ENCODE assay signal across 9 cellular contexts in genomic region chr12:120677765-120678473, GRCh38. TPM values are rescaled to one million over a fixed set of nuclear protein-coding genes. Genes with fewer than 3 reads are reported as not detected.
DNase-seq lines count a peak whose midpoint lies in the region; ATAC-seq, FAIRE-seq and TF ChIP-seq lines count a peak whose summit lies in the region.
"Had no signal": no experiment of that assay in that cellular context is flagged by ENCODE, and none has a peak within 500 bp of the region (broad histone marks: within the 10 kb centered on the region; RNA-seq: fewer than 3 reads in every experiment).

No MANE protein-coding gene starts in this region.

- WGBS in HepG2 (ENCODE audit: low lambda C conversion rate), result 18% methylated on average over 7 of the region's 7 CpGs

- H3K79me2 ChIP-seq in HepG2 (ENCODE audit: insufficient read depth, low read length), result no peaks in the 10 kb centered on the region

- H3K4me1 ChIP-seq in HepG2 (ENCODE audit: insufficient read depth, low read length), result peaks cover 15% of the 10 kb centered on the region

- peak in 1 of 2 experiments; percentile 11; a peak in 1 of 4 replicates for TF ChIP-seq EP300 in HepG2 (IDR thresholded peaks at IDR 0.05; ENCODE audit: low read depth in 2 of 2, low read length in 2 of 2)
- no peak for TF ChIP-seq EP300 in HepG2 (CRISPR knock-in tag; IDR thresholded peaks at IDR 0.05; ENCODE audit: borderline replicate concordance)

- H3K27ac ChIP-seq in VCaP, result peak overlapping the region; percentile 85
- H3K27ac ChIP-seq in HepG2 (ENCODE audit: extremely low read length, insufficient read depth, low read length), result no peak overlapping the region
- H3K27ac ChIP-seq: cardiac muscle cell had no signal

- TF ChIP-seq POLR2A in HepG2 (IDR thresholded peaks at IDR 0.05; ENCODE audit: insufficient read depth in 1 of 2, low read depth in 2 of 2, low read length in 2 of 2), result no peak

- ATAC-seq in HG02642 (IDR thresholded peaks at IDR 0.05; ENCODE audit: poor library complexity, unreplicated experiment) (peak; percentile 51), HepG2 (peak; percentile 49; the same call in 2 of the 3 replicates)

- intact Hi-C loops in HepG2 (cut with micrococcal nuclease; ENCODE audit: unreplicated experiment), result no loop called here

- H3K4me2 ChIP-seq in HepG2 (ENCODE audit: low read depth, low read length), result peak overlapping the region; percentile 25; the same call in 1 of the 2 replicates

- TF ChIP-seq CTCF in GM13977 (IDR thresholded peaks at IDR 0.05; ENCODE audit: extremely low read depth, insufficient read depth, missing control alignments) (no peak), VCaP (conservative IDR thresholded peaks at IDR 0.05) (no peak), HepG2 (CRISPR knock-in tag; IDR thresholded peaks at IDR 0.05) (no peak)

- H3K4me3 ChIP-seq in HepG2 (replicated peaks in 1 of 3; ENCODE audit: insufficient read depth in 1 of 3, low read depth in 2 of 3, low read length in 3 of 3), result no peak overlapping the region
- H3K4me3 ChIP-seq: cardiac muscle cell had no signal

- no peaks in the 10 kb centered on the region; a peak in 1 of 5 replicates for H3K27me3 ChIP-seq in HepG2 (ENCODE audit: control insufficient read depth in 1 of 2, insufficient read depth in 2 of 2, low read length in 2 of 2)
- H3K27me3 ChIP-seq: cardiac muscle cell had no signal

- no peak for TF ChIP-seq RAD21 in HepG2 (CRISPR knock-in tag; IDR thresholded peaks at IDR 0.05)

- in situ Hi-C loops in GM13977 (cut with MboI; ENCODE audit: low pct_unique_long_range_greater_than_20kb, low sequenced_read_pairs, unreplicated experiment) (no loop called here), HepG2 (cut with HindIII; ENCODE audit: extremely low pct_ligation_motif_present, low pct_unique_long_range_greater_than_20kb) (no loop called here)

- no peak for FAIRE-seq in HepG2 (lab: Jason Lieb, UNC)

- no peak overlapping the region for H3K9ac ChIP-seq in HepG2 (ENCODE audit: insufficient read depth, low read depth, low read length)

- BruUV-seq in HepG2 (replicated peaks; lab: Mats Ljungman, UMichigan), result no TSS peak

- DNase-seq in GM13977 (ENCODE audit: low spot score) (peak; percentile 65), HepG2 (ENCODE audit: low spot score) (no peak), epidermal melanocyte (ENCODE audit: insufficient read length, low spot score) (no peak), Kasumi-1 (lab: John Stamatoyannopoulos, UW) (no peak), GM19238 (ENCODE audit: insufficient read length, low spot score) (no peak), NCI-H69 (lab: John Stamatoyannopoulos, UW) (no peak)

- H2AFZ ChIP-seq in HepG2 (ENCODE audit: low read length), result no peak overlapping the region

- CTCF ChIA-PET in HepG2 (lab: Yijun Ruan, JAX; ENCODE audit: low intra/inter-chr PET ratio, low total read pairs), result no interaction called here

- H3K36me3 ChIP-seq in HepG2 (replicated peaks in 1 of 2; ENCODE audit: control insufficient read depth in 1 of 2, insufficient read depth in 2 of 2, low read length in 2 of 2), result no peaks in the 10 kb centered on the region
- H3K36me3 ChIP-seq: cardiac muscle cell had no signal

- no peaks in the 10 kb centered on the region for H3K9me3 ChIP-seq in HepG2 (ENCODE audit: low read length)

- H4K20me1 ChIP-seq in HepG2 (ENCODE audit: insufficient read depth, low read length), result no peaks in the 10 kb centered on the region

- POLR2A ChIA-PET in HepG2 (lab: Yijun Ruan, JAX), result no interaction called here

RNA-seq across cellular contexts. Expression of gene MLEC, which starts 9.0 kb away (rescaled TPM):
- total RNA-seq in HepG2 (2016; rRNA removed; fragmentation: Illumina TruSeq; extraction: Trizol), result 95.5 and 156 TPM in 2 replicates
- total RNA-seq in HepG2 (2016; cell fraction: cytosol; rRNA removed; fragmentation: Illumina TruSeq; extraction: Trizol; ENCODE audit: low read depth), result 31.1 and 43.3 TPM in 2 replicates
- 92.5 and 153 TPM in 2 replicates for total RNA-seq in HepG2 (2016; cell fraction: insoluble cytoplasmic fraction; rRNA removed; fragmentation: Illumina TruSeq; extraction: Trizol)
- 74.8 and 84.9 TPM in 2 replicates for total RNA-seq in HepG2 (2016; cell fraction: membrane; rRNA removed; fragmentation: Illumina TruSeq; extraction: Trizol)
- total RNA-seq in HepG2 (2016; cell fraction: nucleus; rRNA removed; fragmentation: Illumina TruSeq; extraction: Trizol), result 133 and 164 TPM in 2 replicates
- polyA plus RNA-seq in HepG2 (2011; rRNA removed), result 35.3 and 49.8 TPM in 2 replicates
- polyA plus RNA-seq in HepG2 (2011; cell fraction: cytosol; rRNA removed), result 26.8 and 37.8 TPM in 2 replicates
- 18.9 and 25.8 TPM in 2 replicates for polyA plus RNA-seq in HepG2 (2011; cell fraction: nucleus; rRNA removed)
- 53.8 and 55.5 TPM in 2 replicates for polyA plus RNA-seq in HepG2 (2012)
- polyA plus RNA-seq in HepG2 (2016; cell fraction: cytosol; fragmentation: Illumina TruSeq; extraction: Trizol; ENCODE audit: low read depth), result 50.6 and 60.4 TPM in 2 replicates
- 79.3 and 82.1 TPM in 2 replicates for polyA plus RNA-seq in HepG2 (2016; cell fraction: insoluble cytoplasmic fraction; fragmentation: Illumina TruSeq; extraction: Trizol; ENCODE audit: low read depth)
- polyA plus RNA-seq in HepG2 (2016; cell fraction: membrane; fragmentation: Illumina TruSeq; extraction: Trizol; ENCODE audit: low read depth), result 61.3 and 75.0 TPM in 2 replicates
- polyA plus RNA-seq in HepG2 (2016; cell fraction: nucleus; fragmentation: Illumina TruSeq; extraction: Trizol; ENCODE audit: insufficient read depth, low read depth), result 177 and 196 TPM in 2 replicates
- 39.9 and 58.9 TPM in 2 replicates for polyA minus RNA-seq in HepG2 (2011; rRNA and poly(A)+ RNA removed; ENCODE audit: low replicate concordance)
- 37.0 and 60.4 TPM in 2 replicates for polyA minus RNA-seq in HepG2 (2011; cell fraction: cytosol; rRNA and poly(A)+ RNA removed)
- 19.3 and 30.8 TPM in 2 replicates for polyA minus RNA-seq in HepG2 (2011; cell fraction: nucleus; rRNA and poly(A)+ RNA removed)

RNA-seq across cellular contexts. Expression of gene UNC119B, which starts 32.3 kb away (rescaled TPM):
- total RNA-seq in HepG2 (2016; rRNA removed; fragmentation: Illumina TruSeq; extraction: Trizol), result 19.6 and 30.7 TPM in 2 replicates
- 4.9 and 5.2 TPM in 2 replicates for total RNA-seq in HepG2 (2016; cell fraction: cytosol; rRNA removed; fragmentation: Illumina TruSeq; extraction: Trizol; ENCODE audit: low read depth)
- 20.3 and 28.2 TPM in 2 replicates for total RNA-seq in HepG2 (2016; cell fraction: insoluble cytoplasmic fraction; rRNA removed; fragmentation: Illumina TruSeq; extraction: Trizol)
- total RNA-seq in HepG2 (2016; cell fraction: membrane; rRNA removed; fragmentation: Illumina TruSeq; extraction: Trizol), result 13.5 and 13.6 TPM in 2 replicates
- 15.8 and 19.8 TPM in 2 replicates for total RNA-seq in HepG2 (2016; cell fraction: nucleus; rRNA removed; fragmentation: Illumina TruSeq; extraction: Trizol)
- polyA plus RNA-seq in HepG2 (2011; rRNA removed), result 18.6 and 19.7 TPM in 2 replicates
- 14.9 and 17.8 TPM in 2 replicates for polyA plus RNA-seq in HepG2 (2011; cell fraction: cytosol; rRNA removed)
- 19.3 and 19.7 TPM in 2 replicates for polyA plus RNA-seq in HepG2 (2011; cell fraction: nucleus; rRNA removed)
- 16.7 and 17.6 TPM in 2 replicates for polyA plus RNA-seq in HepG2 (2012)
- polyA plus RNA-seq in HepG2 (2016; cell fraction: cytosol; fragmentation: Illumina TruSeq; extraction: Trizol; ENCODE audit: low read depth), result 3.8 and 4.1 TPM in 2 replicates
- polyA plus RNA-seq in HepG2 (2016; cell fraction: insoluble cytoplasmic fraction; fragmentation: Illumina TruSeq; extraction: Trizol; ENCODE audit: low read depth), result 27.6 and 27.9 TPM in 2 replicates
- 9.0 TPM in 2 replicates for polyA plus RNA-seq in HepG2 (2016; cell fraction: membrane; fragmentation: Illumina TruSeq; extraction: Trizol; ENCODE audit: low read depth)
- 25.6 and 26.1 TPM in 2 replicates for polyA plus RNA-seq in HepG2 (2016; cell fraction: nucleus; fragmentation: Illumina TruSeq; extraction: Trizol; ENCODE audit: insufficient read depth, low read depth)
- 27.6 and 29.3 TPM in 2 replicates for polyA minus RNA-seq in HepG2 (2011; rRNA and poly(A)+ RNA removed; ENCODE audit: low replicate concordance)
- 14.1 and 15.8 TPM in 2 replicates for polyA minus RNA-seq in HepG2 (2011; cell fraction: cytosol; rRNA and poly(A)+ RNA removed)
- polyA minus RNA-seq in HepG2 (2011; cell fraction: nucleus; rRNA and poly(A)+ RNA removed), result 11.6 and 11.8 TPM in 2 replicates

RNA-seq across cellular contexts. Expression of gene CABP1, which starts 37.5 kb away (rescaled TPM):
- total RNA-seq in HepG2 (2016; rRNA removed; fragmentation: Illumina TruSeq; extraction: Trizol), result not detected in 2 replicates
- total RNA-seq in HepG2 (2016; cell fraction: cytosol; rRNA removed; fragmentation: Illumina TruSeq; extraction: Trizol; ENCODE audit: low read depth), result not detected in 2 replicates
- total RNA-seq in HepG2 (2016; cell fraction: insoluble cytoplasmic fraction; rRNA removed; fragmentation: Illumina TruSeq; extraction: Trizol), result not detected in 2 replicates
- total RNA-seq in HepG2 (2016; cell fraction: membrane; rRNA removed; fragmentation: Illumina TruSeq; extraction: Trizol), result not detected in 2 replicates
- total RNA-seq in HepG2 (2016; cell fraction: nucleus; rRNA removed; fragmentation: Illumina TruSeq; extraction: Trizol), result not detected in 2 replicates
- not detected in 2 replicates for polyA plus RNA-seq in HepG2 (2011; rRNA removed)
- polyA plus RNA-seq in HepG2 (2011; cell fraction: cytosol; rRNA removed), result 0.03 and 0.04 TPM in 2 replicates
- not detected in 2 replicates for polyA plus RNA-seq in HepG2 (2011; cell fraction: nucleus; rRNA removed)
- polyA plus RNA-seq in HepG2 (2012), result 0.07 TPM in 1 of 2 replicates, not detected in the other
- not detected in 2 replicates for polyA plus RNA-seq in HepG2 (2016; cell fraction: cytosol; fragmentation: Illumina TruSeq; extraction: Trizol; ENCODE audit: low read depth)
- polyA plus RNA-seq in HepG2 (2016; cell fraction: insoluble cytoplasmic fraction; fragmentation: Illumina TruSeq; extraction: Trizol; ENCODE audit: low read depth), result not detected in 2 replicates
- polyA plus RNA-seq in HepG2 (2016; cell fraction: membrane; fragmentation: Illumina TruSeq; extraction: Trizol; ENCODE audit: low read depth), result not detected in 2 replicates
- not detected in 2 replicates for polyA plus RNA-seq in HepG2 (2016; cell fraction: nucleus; fragmentation: Illumina TruSeq; extraction: Trizol; ENCODE audit: insufficient read depth, low read depth)
- 0.22 TPM in 1 of 2 replicates, not detected in the other for polyA minus RNA-seq in HepG2 (2011; rRNA and poly(A)+ RNA removed; ENCODE audit: low replicate concordance)
- polyA minus RNA-seq in HepG2 (2011; cell fraction: cytosol; rRNA and poly(A)+ RNA removed), result not detected in 2 replicates
- not detected in 2 replicates for polyA minus RNA-seq in HepG2 (2011; cell fraction: nucleus; rRNA and poly(A)+ RNA removed)
- total RNA-seq: cardiac muscle cell had no signal
- polyA plus RNA-seq: cardiac muscle cell had no signal

RNA-seq across cellular contexts. Expression of gene ACADS, which starts 47.7 kb away (rescaled TPM):
- 22.4 and 27.7 TPM in 2 replicates for total RNA-seq in HepG2 (2016; rRNA removed; fragmentation: Illumina TruSeq; extraction: Trizol)
- total RNA-seq in HepG2 (2016; cell fraction: cytosol; rRNA removed; fragmentation: Illumina TruSeq; extraction: Trizol; ENCODE audit: low read depth), result 6.0 and 6.3 TPM in 2 replicates
- total RNA-seq in HepG2 (2016; cell fraction: insoluble cytoplasmic fraction; rRNA removed; fragmentation: Illumina TruSeq; extraction: Trizol), result 23.1 and 29.1 TPM in 2 replicates
- 9.4 and 9.6 TPM in 2 replicates for total RNA-seq in HepG2 (2016; cell fraction: membrane; rRNA removed; fragmentation: Illumina TruSeq; extraction: Trizol)
- total RNA-seq in HepG2 (2016; cell fraction: nucleus; rRNA removed; fragmentation: Illumina TruSeq; extraction: Trizol), result 15.4 and 17.9 TPM in 2 replicates
- 17.4 and 25.4 TPM in 2 replicates for polyA plus RNA-seq in HepG2 (2011; rRNA removed)
- polyA plus RNA-seq in HepG2 (2011; cell fraction: cytosol; rRNA removed), result 18.0 and 24.2 TPM in 2 replicates
- polyA plus RNA-seq in HepG2 (2011; cell fraction: nucleus; rRNA removed), result 56.5 and 57.9 TPM in 2 replicates
- polyA plus RNA-seq in HepG2 (2012), result 16.1 and 18.5 TPM in 2 replicates
- 4.5 and 4.6 TPM in 2 replicates for polyA plus RNA-seq in HepG2 (2016; cell fraction: cytosol; fragmentation: Illumina TruSeq; extraction: Trizol; ENCODE audit: low read depth)
- 17.0 and 22.0 TPM in 2 replicates for polyA plus RNA-seq in HepG2 (2016; cell fraction: insoluble cytoplasmic fraction; fragmentation: Illumina TruSeq; extraction: Trizol; ENCODE audit: low read depth)
- 5.6 and 5.7 TPM in 2 replicates for polyA plus RNA-seq in HepG2 (2016; cell fraction: membrane; fragmentation: Illumina TruSeq; extraction: Trizol; ENCODE audit: low read depth)
- polyA plus RNA-seq in HepG2 (2016; cell fraction: nucleus; fragmentation: Illumina TruSeq; extraction: Trizol; ENCODE audit: insufficient read depth, low read depth), result 30.9 and 31.9 TPM in 2 replicates
- polyA minus RNA-seq in HepG2 (2011; rRNA and poly(A)+ RNA removed; ENCODE audit: low replicate concordance), result 6.9 and 23.2 TPM in 2 replicates
- polyA minus RNA-seq in HepG2 (2011; cell fraction: cytosol; rRNA and poly(A)+ RNA removed), result 15.2 and 16.1 TPM in 2 replicates
- 9.3 and 10.6 TPM in 2 replicates for polyA minus RNA-seq in HepG2 (2011; cell fraction: nucleus; rRNA and poly(A)+ RNA removed)
